Comparison of ENCODE assay signal across 1 cellular context in the genomic region with DNA sequence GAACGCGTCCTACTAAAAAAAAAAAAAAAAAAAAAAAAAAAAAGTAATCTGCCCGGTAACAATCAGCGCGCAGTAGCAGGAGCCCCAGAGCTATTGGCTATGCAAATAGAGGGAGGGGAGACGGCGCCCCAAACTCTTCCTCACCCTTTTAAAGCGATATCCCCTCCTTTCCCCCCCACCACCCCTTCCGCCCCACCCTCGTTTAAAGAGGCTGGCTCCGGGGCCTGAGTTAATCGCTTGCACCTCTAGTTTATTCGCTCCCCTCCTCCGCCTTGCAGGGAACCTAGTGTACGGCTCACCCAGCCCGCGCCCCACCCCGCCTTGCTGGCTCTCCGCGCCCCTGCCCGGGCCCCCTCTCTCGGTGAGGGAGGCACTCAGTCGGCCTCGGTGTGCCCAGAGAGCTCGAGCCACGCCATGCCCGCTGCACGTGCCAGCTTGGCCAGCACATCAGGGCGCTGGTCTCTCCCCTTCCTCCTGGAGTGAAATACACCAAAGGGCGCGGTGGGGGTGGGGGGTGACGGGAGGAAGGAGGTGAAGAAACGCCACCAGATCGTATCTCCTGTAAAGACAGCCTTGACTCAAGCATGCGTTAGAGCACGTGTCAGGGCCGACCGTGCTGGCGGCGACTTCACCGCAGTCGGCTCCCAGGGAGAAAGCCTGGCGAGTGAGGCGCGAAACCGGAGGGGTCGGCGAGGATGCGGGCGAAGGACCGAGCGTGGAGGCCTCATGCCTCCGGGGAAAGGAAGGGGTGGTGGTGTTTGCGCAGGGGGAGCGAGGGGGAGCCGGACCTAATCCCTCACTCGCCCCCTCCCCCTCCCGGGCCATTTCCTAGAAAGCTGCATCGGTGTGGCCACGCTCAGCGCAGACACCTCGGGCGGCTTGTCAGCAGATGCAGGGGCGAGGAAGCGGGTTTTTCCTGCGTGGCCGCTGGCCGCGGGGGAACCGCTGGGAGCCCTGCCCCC.
TF ChIP-seq lines count a peak whose summit lies in the region.

No MANE protein-coding gene starts in this region.

TF ChIP-seq in K562, 482 proteins besides CTCF, POLR2A, EP300 and RAD21 (continued from another document and continues in another):
- TF ChIP-seq, protein P1, sequence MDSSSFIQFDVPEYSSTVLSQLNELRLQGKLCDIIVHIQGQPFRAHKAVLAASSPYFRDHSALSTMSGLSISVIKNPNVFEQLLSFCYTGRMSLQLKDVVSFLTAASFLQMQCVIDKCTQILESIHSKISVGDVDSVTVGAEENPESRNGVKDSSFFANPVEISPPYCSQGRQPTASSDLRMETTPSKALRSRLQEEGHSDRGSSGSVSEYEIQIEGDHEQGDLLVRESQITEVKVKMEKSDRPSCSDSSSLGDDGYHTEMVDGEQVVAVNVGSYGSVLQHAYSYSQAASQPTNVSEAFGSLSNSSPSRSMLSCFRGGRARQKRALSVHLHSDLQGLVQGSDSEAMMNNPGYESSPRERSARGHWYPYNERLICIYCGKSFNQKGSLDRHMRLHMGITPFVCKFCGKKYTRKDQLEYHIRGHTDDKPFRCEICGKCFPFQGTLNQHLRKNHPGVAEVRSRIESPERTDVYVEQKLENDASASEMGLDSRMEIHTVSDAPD (CRISPR knock-in tag; IDR thresholded peaks at IDR 0.05): no peak
- TF ChIP-seq, protein P2, sequence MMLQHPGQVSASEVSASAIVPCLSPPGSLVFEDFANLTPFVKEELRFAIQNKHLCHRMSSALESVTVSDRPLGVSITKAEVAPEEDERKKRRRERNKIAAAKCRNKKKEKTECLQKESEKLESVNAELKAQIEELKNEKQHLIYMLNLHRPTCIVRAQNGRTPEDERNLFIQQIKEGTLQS (IDR thresholded peaks at IDR 0.05): no peak
- TF ChIP-seq, protein P2 (CRISPR knock-in tag; conservative IDR thresholded peaks at IDR 0.05): no peak
- TF ChIP-seq, protein P3, sequence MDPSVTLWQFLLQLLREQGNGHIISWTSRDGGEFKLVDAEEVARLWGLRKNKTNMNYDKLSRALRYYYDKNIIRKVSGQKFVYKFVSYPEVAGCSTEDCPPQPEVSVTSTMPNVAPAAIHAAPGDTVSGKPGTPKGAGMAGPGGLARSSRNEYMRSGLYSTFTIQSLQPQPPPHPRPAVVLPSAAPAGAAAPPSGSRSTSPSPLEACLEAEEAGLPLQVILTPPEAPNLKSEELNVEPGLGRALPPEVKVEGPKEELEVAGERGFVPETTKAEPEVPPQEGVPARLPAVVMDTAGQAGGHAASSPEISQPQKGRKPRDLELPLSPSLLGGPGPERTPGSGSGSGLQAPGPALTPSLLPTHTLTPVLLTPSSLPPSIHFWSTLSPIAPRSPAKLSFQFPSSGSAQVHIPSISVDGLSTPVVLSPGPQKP (CRISPR knock-in tag; IDR thresholded peaks at IDR 0.05): no peak
- TF ChIP-seq ZNF77 (CRISPR knock-in tag; IDR thresholded peaks at IDR 0.05) (no peak), ZBTB1 (CRISPR knock-in tag; IDR thresholded peaks at IDR 0.05; ENCODE audit: borderline replicate concordance, low read depth) (peak; percentile 56; the same call in 1 of the 2 replicates), MAFK (IDR thresholded peaks at IDR 0.05; ENCODE audit: low read length) (no peak), BMI1 (IDR thresholded peaks at IDR 0.05; ENCODE audit: low read length) (no peak), MEF2A (IDR thresholded peaks at IDR 0.05; ENCODE audit: control insufficient read depth, low read depth, low read length) (no peak), ZNF324 (CRISPR knock-in tag; IDR thresholded peaks at IDR 0.05) (no peak), GTF2A2 (tag; IDR thresholded peaks at IDR 0.05) (no peak), MYBL2 (IDR thresholded peaks at IDR 0.05; ENCODE audit: low read depth) (no peak), MYBL2 (CRISPR knock-in tag; IDR thresholded peaks at IDR 0.05; ENCODE audit: borderline replicate concordance) (no peak), PTTG1 (tag; IDR thresholded peaks at IDR 0.05; ENCODE audit: low read depth) (no peak), ZNF561 (CRISPR knock-in tag; conservative IDR thresholded peaks at IDR 0.05) (no peak), ZNF668 (CRISPR knock-in tag; IDR thresholded peaks at IDR 0.05) (no peak), RCOR1 (IDR thresholded peaks at IDR 0.05; ENCODE audit: borderline replicate concordance in 1 of 2, low read depth in 2 of 2, low read length in 2 of 2) (no peak), NR2C2 (CRISPR knock-in tag; IDR thresholded peaks at IDR 0.05) (0 out of 2 replicates have a peak, but pooled peaks have one; percentile 15), NR2C2 (tag; IDR thresholded peaks at IDR 0.05) (peak; percentile 30; the same call in 1 of the 2 replicates), ZNF165 (CRISPR knock-in tag; IDR thresholded peaks at IDR 0.05; ENCODE audit: borderline replicate concordance) (no peak), PTBP1 (IDR thresholded peaks at IDR 0.05; ENCODE audit: low read depth, low read length) (no peak), ZNF583 (CRISPR knock-in tag; IDR thresholded peaks at IDR 0.05) (no peak), SMC3 (conservative IDR thresholded peaks at IDR 0.05; ENCODE audit: insufficient read depth, low read depth, low read length) (no peak), PRPF4 (IDR thresholded peaks at IDR 0.05; ENCODE audit: insufficient read depth, low read depth, low read length, poor library complexity, severe bottlenecking) (no peak), ZNF354B (CRISPR knock-in tag; IDR thresholded peaks at IDR 0.05) (no peak), EP400 (IDR thresholded peaks at IDR 0.05) (peak; percentile 93), HNRNPL (IDR thresholded peaks at IDR 0.05; ENCODE audit: low read depth, low read length) (peak; percentile 36; the same call in 1 of the 2 replicates), CBX5 (IDR thresholded peaks at IDR 0.05; ENCODE audit: borderline replicate concordance, low read depth) (no peak)
- TF ChIP-seq, protein P4, sequence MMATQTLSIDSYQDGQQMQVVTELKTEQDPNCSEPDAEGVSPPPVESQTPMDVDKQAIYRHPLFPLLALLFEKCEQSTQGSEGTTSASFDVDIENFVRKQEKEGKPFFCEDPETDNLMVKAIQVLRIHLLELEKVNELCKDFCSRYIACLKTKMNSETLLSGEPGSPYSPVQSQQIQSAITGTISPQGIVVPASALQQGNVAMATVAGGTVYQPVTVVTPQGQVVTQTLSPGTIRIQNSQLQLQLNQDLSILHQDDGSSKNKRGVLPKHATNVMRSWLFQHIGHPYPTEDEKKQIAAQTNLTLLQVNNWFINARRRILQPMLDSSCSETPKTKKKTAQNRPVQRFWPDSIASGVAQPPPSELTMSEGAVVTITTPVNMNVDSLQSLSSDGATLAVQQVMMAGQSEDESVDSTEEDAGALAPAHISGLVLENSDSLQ (IDR thresholded peaks at IDR 0.05): 0 out of 2 replicates have a peak, but pooled peaks have one; percentile 30
- TF ChIP-seq, protein P5, sequence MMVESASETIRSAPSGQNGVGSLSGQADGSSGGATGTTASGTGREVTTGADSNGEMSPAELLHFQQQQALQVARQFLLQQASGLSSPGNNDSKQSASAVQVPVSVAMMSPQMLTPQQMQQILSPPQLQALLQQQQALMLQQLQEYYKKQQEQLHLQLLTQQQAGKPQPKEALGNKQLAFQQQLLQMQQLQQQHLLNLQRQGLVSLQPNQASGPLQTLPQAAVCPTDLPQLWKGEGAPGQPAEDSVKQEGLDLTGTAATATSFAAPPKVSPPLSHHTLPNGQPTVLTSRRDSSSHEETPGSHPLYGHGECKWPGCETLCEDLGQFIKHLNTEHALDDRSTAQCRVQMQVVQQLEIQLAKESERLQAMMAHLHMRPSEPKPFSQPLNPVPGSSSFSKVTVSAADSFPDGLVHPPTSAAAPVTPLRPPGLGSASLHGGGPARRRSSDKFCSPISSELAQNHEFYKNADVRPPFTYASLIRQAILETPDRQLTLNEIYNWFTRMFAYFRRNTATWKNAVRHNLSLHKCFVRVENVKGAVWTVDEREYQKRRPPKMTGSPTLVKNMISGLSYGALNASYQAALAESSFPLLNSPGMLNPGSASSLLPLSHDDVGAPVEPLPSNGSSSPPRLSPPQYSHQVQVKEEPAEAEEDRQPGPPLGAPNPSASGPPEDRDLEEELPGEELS (CRISPR knock-in tag; IDR thresholded peaks at IDR 0.05; ENCODE audit: borderline replicate concordance): no peak
- TF ChIP-seq, protein P6, sequence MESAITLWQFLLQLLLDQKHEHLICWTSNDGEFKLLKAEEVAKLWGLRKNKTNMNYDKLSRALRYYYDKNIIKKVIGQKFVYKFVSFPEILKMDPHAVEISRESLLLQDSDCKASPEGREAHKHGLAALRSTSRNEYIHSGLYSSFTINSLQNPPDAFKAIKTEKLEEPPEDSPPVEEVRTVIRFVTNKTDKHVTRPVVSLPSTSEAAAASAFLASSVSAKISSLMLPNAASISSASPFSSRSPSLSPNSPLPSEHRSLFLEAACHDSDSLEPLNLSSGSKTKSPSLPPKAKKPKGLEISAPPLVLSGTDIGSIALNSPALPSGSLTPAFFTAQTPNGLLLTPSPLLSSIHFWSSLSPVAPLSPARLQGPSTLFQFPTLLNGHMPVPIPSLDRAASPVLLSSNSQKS (CRISPR knock-in tag; IDR thresholded peaks at IDR 0.05): no peak
- TF ChIP-seq, protein P7, sequence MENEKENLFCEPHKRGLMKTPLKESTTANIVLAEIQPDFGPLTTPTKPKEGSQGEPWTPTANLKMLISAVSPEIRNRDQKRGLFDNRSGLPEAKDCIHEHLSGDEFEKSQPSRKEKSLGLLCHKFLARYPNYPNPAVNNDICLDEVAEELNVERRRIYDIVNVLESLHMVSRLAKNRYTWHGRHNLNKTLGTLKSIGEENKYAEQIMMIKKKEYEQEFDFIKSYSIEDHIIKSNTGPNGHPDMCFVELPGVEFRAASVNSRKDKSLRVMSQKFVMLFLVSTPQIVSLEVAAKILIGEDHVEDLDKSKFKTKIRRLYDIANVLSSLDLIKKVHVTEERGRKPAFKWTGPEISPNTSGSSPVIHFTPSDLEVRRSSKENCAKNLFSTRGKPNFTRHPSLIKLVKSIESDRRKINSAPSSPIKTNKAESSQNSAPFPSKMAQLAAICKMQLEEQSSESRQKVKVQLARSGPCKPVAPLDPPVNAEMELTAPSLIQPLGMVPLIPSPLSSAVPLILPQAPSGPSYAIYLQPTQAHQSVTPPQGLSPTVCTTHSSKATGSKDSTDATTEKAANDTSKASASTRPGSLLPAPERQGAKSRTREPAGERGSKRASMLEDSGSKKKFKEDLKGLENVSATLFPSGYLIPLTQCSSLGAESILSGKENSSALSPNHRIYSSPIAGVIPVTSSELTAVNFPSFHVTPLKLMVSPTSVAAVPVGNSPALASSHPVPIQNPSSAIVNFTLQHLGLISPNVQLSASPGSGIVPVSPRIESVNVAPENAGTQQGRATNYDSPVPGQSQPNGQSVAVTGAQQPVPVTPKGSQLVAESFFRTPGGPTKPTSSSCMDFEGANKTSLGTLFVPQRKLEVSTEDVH (IDR thresholded peaks at IDR 0.05; ENCODE audit: low read depth, partially characterized antibody): no peak
- TF ChIP-seq, protein P8, sequence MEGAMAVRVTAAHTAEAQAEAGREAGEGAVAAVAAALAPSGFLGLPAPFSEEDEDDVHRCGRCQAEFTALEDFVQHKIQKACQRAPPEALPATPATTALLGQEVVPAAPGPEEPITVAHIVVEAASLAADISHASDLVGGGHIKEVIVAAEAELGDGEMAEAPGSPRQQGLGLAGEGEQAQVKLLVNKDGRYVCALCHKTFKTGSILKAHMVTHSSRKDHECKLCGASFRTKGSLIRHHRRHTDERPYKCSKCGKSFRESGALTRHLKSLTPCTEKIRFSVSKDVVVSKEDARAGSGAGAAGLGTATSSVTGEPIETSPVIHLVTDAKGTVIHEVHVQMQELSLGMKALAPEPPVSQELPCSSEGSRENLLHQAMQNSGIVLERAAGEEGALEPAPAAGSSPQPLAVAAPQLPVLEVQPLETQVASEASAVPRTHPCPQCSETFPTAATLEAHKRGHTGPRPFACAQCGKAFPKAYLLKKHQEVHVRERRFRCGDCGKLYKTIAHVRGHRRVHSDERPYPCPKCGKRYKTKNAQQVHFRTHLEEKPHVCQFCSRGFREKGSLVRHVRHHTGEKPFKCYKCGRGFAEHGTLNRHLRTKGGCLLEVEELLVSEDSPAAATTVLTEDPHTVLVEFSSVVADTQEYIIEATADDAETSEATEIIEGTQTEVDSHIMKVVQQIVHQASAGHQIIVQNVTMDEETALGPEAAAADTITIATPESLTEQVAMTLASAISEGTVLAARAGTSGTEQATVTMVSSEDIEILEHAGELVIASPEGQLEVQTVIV (CRISPR knock-in tag; IDR thresholded peaks at IDR 0.05; ENCODE audit: borderline replicate concordance): no peak
- TF ChIP-seq, protein P9, sequence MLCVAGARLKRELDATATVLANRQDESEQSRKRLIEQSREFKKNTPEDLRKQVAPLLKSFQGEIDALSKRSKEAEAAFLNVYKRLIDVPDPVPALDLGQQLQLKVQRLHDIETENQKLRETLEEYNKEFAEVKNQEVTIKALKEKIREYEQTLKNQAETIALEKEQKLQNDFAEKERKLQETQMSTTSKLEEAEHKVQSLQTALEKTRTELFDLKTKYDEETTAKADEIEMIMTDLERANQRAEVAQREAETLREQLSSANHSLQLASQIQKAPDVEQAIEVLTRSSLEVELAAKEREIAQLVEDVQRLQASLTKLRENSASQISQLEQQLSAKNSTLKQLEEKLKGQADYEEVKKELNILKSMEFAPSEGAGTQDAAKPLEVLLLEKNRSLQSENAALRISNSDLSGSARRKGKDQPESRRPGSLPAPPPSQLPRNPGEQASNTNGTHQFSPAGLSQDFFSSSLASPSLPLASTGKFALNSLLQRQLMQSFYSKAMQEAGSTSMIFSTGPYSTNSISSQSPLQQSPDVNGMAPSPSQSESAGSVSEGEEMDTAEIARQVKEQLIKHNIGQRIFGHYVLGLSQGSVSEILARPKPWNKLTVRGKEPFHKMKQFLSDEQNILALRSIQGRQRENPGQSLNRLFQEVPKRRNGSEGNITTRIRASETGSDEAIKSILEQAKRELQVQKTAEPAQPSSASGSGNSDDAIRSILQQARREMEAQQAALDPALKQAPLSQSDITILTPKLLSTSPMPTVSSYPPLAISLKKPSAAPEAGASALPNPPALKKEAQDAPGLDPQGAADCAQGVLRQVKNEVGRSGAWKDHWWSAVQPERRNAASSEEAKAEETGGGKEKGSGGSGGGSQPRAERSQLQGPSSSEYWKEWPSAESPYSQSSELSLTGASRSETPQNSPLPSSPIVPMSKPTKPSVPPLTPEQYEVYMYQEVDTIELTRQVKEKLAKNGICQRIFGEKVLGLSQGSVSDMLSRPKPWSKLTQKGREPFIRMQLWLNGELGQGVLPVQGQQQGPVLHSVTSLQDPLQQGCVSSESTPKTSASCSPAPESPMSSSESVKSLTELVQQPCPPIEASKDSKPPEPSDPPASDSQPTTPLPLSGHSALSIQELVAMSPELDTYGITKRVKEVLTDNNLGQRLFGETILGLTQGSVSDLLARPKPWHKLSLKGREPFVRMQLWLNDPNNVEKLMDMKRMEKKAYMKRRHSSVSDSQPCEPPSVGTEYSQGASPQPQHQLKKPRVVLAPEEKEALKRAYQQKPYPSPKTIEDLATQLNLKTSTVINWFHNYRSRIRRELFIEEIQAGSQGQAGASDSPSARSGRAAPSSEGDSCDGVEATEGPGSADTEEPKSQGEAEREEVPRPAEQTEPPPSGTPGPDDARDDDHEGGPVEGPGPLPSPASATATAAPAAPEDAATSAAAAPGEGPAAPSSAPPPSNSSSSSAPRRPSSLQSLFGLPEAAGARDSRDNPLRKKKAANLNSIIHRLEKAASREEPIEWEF (CRISPR knock-in tag; IDR thresholded peaks at IDR 0.05): no peak
